In the genomic region with DNA sequence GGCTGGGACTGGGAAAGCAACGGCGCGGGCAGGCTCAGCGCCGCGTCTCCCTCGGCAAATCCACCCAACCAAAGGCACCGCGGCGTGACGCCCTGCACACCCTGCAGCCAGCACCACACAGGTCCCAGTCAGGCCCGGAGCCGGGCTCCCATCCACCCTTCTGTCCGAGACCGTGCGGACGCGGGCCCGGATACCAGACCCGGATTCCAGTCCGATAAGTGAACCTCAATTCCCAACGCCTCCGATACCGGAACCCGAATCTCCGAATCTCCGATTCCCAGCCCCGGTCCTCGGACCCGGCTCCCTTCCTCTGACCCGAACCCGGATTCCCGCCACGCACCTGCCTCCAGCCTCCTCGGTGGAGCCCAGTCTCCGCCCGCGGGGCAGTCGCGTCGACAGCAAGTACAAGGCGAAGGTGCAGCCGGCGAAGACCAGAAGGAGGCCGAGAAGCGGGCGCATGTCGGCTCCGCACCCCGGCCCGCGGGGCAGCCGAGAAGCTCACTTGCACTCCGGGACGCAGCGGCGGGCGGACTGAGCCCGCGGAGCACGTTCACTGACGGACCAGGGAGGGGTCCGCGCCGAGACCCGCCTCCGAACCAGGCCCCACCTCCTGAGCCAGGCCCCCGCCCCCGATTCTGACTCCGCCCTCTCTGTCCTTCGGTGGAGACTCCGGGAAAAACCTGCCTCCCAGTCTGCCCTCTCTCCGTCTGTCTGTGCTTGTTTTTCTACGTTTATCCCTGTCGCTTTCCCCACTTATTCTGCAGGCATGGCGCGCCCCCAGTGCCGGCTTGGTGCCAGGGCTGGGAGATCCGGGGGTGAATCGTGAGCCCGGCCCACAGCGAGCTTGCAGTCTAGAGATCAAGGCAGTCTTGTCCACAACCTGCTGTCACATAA, we compare ENCODE assay signal across 8 cellular contexts. TPM values are rescaled to one million over a fixed set of nuclear protein-coding genes. Genes with fewer than 3 reads are reported as not detected.
DNase-seq lines count a peak whose midpoint lies in the region; ATAC-seq and TF ChIP-seq lines count a peak whose summit lies in the region.

A gene (minus strand): TSS at position 533 of the 894 bp plus-strand sequence. CDS start 74 bp downstream, at position 459.

- peak; percentile 92 for DNase-seq in NCI-H146 treated with DMSO at 0.1 percent for 48 hours (lab: John Stamatoyannopoulos, UW; ENCODE audit: unreplicated experiment)
- peak; percentile 20 to 94 (median 84) for DNase-seq in amygdala (lab: John Stamatoyannopoulos, UW)
- DNase-seq in left ventricle myocardium inferior, result peak; percentile 95
- peak; percentile 93 for DNase-seq in progenitor cell of endocrine pancreas (ENCODE audit: low spot score, unreplicated experiment)
- peak; percentile 98 for DNase-seq in upper lobe of right lung

- peaks cover 50% of the 10 kb centered on the region for H3K4me1 ChIP-seq in left ventricle myocardium inferior
- H3K4me1 ChIP-seq in upper lobe of right lung, result peaks cover 11% of the 10 kb centered on the region

- TF ChIP-seq CTCF in left ventricle myocardium inferior (IDR thresholded peaks at IDR 0.05; ENCODE audit: borderline replicate concordance), result no peak
- no peak for TF ChIP-seq CTCF in progenitor cell of endocrine pancreas (IDR thresholded peaks at IDR 0.05; ENCODE audit: unreplicated experiment)
- TF ChIP-seq CTCF in upper lobe of right lung (IDR thresholded peaks at IDR 0.05), result no peak

- peaks cover 6% of the 10 kb centered on the region for H3K27me3 Mint-ChIP-seq in T-helper 1 cell treated with Interleukin-12 subunit alpha and Interleukin-12 subunit beta and Interleukin-4 antibody, amounts not matched to agents 30 μg/mL and 1 μg/mL, for 36 hours (ENCODE audit: low read depth)
- peaks cover 19% of the 10 kb centered on the region for H3K27me3 Mint-ChIP-seq in progenitor cell of endocrine pancreas

- H3K4me3 ChIP-seq in left ventricle myocardium inferior (peak within 1 kb of the TSS; percentile 74), upper lobe of right lung (peak within 1 kb of the TSS; percentile 78)

- peaks cover 31% of the 10 kb centered on the region for H3K36me3 ChIP-seq in left ventricle myocardium inferior
- peaks cover 29% of the 10 kb centered on the region for H3K36me3 ChIP-seq in upper lobe of right lung

- no peaks in the 10 kb centered on the region for H3K9me3 Mint-ChIP-seq in T-helper 1 cell treated with Interleukin-12 subunit alpha and Interleukin-12 subunit beta and Interleukin-4 antibody, amounts not matched to agents 30 μg/mL and 1 μg/mL, for 36 hours
- no peaks in the 10 kb centered on the region for H3K9me3 Mint-ChIP-seq in progenitor cell of endocrine pancreas (ENCODE audit: low read depth)

- H3K4me3 Mint-ChIP-seq in T-helper 1 cell treated with Interleukin-12 subunit alpha and Interleukin-12 subunit beta and Interleukin-4 antibody, amounts not matched to agents 30 μg/mL and 1 μg/mL, for 36 hours, result peak within 1 kb of the TSS; percentile 96
- peak within 1 kb of the TSS; percentile 88 for H3K4me3 Mint-ChIP-seq in progenitor cell of endocrine pancreas (ENCODE audit: low read depth)

- H3K27me3 ChIP-seq in left ventricle myocardium inferior (ENCODE audit: low read depth) (no peaks in the 10 kb centered on the region), upper lobe of right lung (no peaks in the 10 kb centered on the region)

- peak within 1 kb of the TSS; percentile 91 for H3K27ac ChIP-seq in left ventricle myocardium inferior (replicated peaks)
- H3K27ac ChIP-seq in upper lobe of right lung, result peak within 1 kb of the TSS; percentile 90

- intact Hi-C loops in left ventricle myocardium inferior (cut with micrococcal nuclease), result no loop called here
- intact Hi-C loops in upper lobe of right lung (cut with DNase I), result no loop called here

- peaks cover 22% of the 10 kb centered on the region for H3K36me3 Mint-ChIP-seq in T-helper 1 cell treated with Interleukin-12 subunit alpha and Interleukin-12 subunit beta and Interleukin-4 antibody, amounts not matched to agents 30 μg/mL and 1 μg/mL, for 36 hours (ENCODE audit: low read depth)
- peaks cover 10% of the 10 kb centered on the region for H3K36me3 Mint-ChIP-seq in progenitor cell of endocrine pancreas (ENCODE audit: insufficient read depth)

- ATAC-seq in GM18498 (IDR thresholded peaks at IDR 0.05; ENCODE audit: unreplicated experiment), result peak; percentile 97
- ATAC-seq in HG02884 (IDR thresholded peaks at IDR 0.05; ENCODE audit: unreplicated experiment), result peak; percentile 93
- ATAC-seq in upper lobe of right lung, result peak; percentile 99

- no peaks in the 10 kb centered on the region for H3K9me3 ChIP-seq in left ventricle myocardium inferior (replicated peaks)
- H3K9me3 ChIP-seq in upper lobe of right lung, result no peaks in the 10 kb centered on the region

- H3K27ac Mint-ChIP-seq in T-helper 1 cell treated with Interleukin-12 subunit alpha and Interleukin-12 subunit beta and Interleukin-4 antibody, amounts not matched to agents 30 μg/mL and 1 μg/mL, for 36 hours, result peak within 1 kb of the TSS; percentile 95
- peak within 1 kb of the TSS; percentile 95 for H3K27ac Mint-ChIP-seq in progenitor cell of endocrine pancreas

- H3K4me1 Mint-ChIP-seq in T-helper 1 cell treated with Interleukin-12 subunit alpha and Interleukin-12 subunit beta and Interleukin-4 antibody, amounts not matched to agents 30 μg/mL and 1 μg/mL, for 36 hours (ENCODE audit: low read depth), result peaks cover 21% of the 10 kb centered on the region
- H3K4me1 Mint-ChIP-seq in progenitor cell of endocrine pancreas (ENCODE audit: low read depth), result peaks cover 7% of the 10 kb centered on the region

RNA-seq across cellular contexts. Expression of the gene that starts here (rescaled TPM):
- total RNA-seq in left ventricle myocardium inferior, result 10.0 TPM
- 17.8 and 18.0 TPM in 2 replicates for total RNA-seq in progenitor cell of endocrine pancreas
- total RNA-seq in upper lobe of right lung, result 31.6 TPM

Comparison
In these comparisons a context has a peak if more than half of its experiments do, and no peak if none do; other contexts are left out.
1. Peak in every context shown above with its lines: DNase-seq, ATAC-seq, H3K4me3 ChIP-seq and H3K27ac ChIP-seq.